36 cellular contexts compared by ENCODE assay signal in the genomic region with DNA sequence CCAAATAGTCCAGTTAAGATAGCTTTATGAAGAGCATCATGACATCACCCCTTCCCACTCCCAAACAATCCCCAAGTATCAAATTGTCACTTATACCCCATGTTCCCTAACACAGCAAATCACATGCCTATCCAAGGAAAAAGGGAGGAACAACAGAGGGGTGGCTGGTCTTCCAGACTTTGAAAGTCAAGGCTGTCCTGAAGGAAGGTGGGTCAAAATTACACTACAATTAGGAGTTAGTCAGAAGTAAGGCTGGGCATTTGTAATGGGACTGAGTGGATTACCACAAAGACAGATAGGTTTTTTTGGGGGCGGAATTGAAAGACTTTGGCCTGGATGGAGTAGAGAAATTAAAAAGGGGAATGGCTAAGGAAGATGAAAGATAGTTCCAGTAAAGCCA. TPM values are rescaled to one million over a fixed set of nuclear protein-coding genes. Genes with fewer than 3 reads are reported as not detected.
"Had no signal": no experiment of that assay in that cellular context is flagged by ENCODE, and none has a peak within 500 bp of the region (broad histone marks: within the 10 kb centered on the region; RNA-seq: fewer than 3 reads in every experiment).

No MANE protein-coding gene starts in this region.

- H3K4me2 ChIP-seq: smooth muscle cell had no signal

- H2AFZ ChIP-seq: parathyroid adenoma had no signal

- H3K4me1 ChIP-seq: parathyroid adenoma, psoas muscle, spleen, stomach, thyroid gland, tibial nerve, upper lobe of left lung, vagina had no signal

- ATAC-seq: naive thymus-derived CD4-positive, alpha-beta T cell; natural killer cell; psoas muscle; right cardiac atrium; sciatic nerve; stimulated activated naive B cell treated with anti-CD40 and anti-IgM and Interleukin-4, amounts not matched to agents 10 μg/mL and 1 μg/mL and 100 μg/mL, for 72 hours had no signal

- H3K9me3 Mint-ChIP-seq: naive thymus-derived CD4-positive, alpha-beta T cell; natural killer cell; nephron; neural crest cell; stimulated activated naive B cell treated with anti-CD40 and anti-IgM and Interleukin-4, amounts not matched to agents 10 μg/mL and 1 μg/mL and 100 μg/mL, for 72 hours; stimulated activated naive CD8-positive, alpha-beta T cell treated with anti-CD3 and anti-CD28 coated beads, Interleukin-15, Interleukin-2, amounts not matched to agents 100 ng/mL and 50 ng/mL, for 24 hours had no signal

- H3K36me3 ChIP-seq: neutrophil, spleen, stomach, thoracic aorta, thyroid gland, tibial nerve, upper lobe of left lung, vagina had no signal

- H3K27ac Mint-ChIP-seq: naive thymus-derived CD4-positive, alpha-beta T cell; natural killer cell; nephron; progenitor cell of endocrine pancreas; stimulated activated naive CD8-positive, alpha-beta T cell treated with anti-CD3 and anti-CD28 coated beads, Interleukin-15, Interleukin-2, amounts not matched to agents 100 ng/mL and 50 ng/mL, for 24 hours had no signal

- H3K36me3 Mint-ChIP-seq: naive thymus-derived CD4-positive, alpha-beta T cell; natural killer cell; stimulated activated naive B cell treated with anti-CD40 and anti-IgM and Interleukin-4, amounts not matched to agents 10 μg/mL and 1 μg/mL and 100 μg/mL, for 72 hours had no signal

- H3K27me3 ChIP-seq: neutrophil, spleen, thyroid gland, tibial nerve, upper lobe of left lung, vagina had no signal

- FAIRE-seq: urothelium cell line had no signal

- H3K9ac ChIP-seq: parathyroid adenoma had no signal

- H3K9me3 ChIP-seq: neutrophil, psoas muscle, spleen, stomach, thoracic aorta, thyroid gland, tibial nerve, upper lobe of left lung, vagina had no signal

- H3K4me3 Mint-ChIP-seq: naive thymus-derived CD4-positive, alpha-beta T cell; natural killer cell; nephron; stimulated activated naive CD8-positive, alpha-beta T cell treated with anti-CD3 and anti-CD28 coated beads, Interleukin-15, Interleukin-2, amounts not matched to agents 100 ng/mL and 50 ng/mL, for 24 hours had no signal

- H3K4me3 ChIP-seq: psoas muscle, skin epidermis, smooth muscle cell, spleen, stomach, thoracic aorta, thyroid gland, tibial nerve, upper lobe of left lung, vagina had no signal

- H3K27ac ChIP-seq: neutrophil, parathyroid adenoma, psoas muscle, skin epidermis, spleen, stomach, thoracic aorta, thyroid gland, tibial nerve, upper lobe of left lung, vagina had no signal

- H3K79me2 ChIP-seq: parathyroid adenoma had no signal

- DNase-seq: naive thymus-derived CD4-positive, alpha-beta T cell; natural killer cell; nucleus accumbens; posterior cingulate gyrus; psoas muscle; right cardiac atrium; spleen; stimulated activated CD4-positive, alpha-beta T cell treated with anti-CD3 and anti-CD28 coated beads, Interleukin-12 subunit alpha, Interleukin-12 subunit beta, amount 100 ng/mL, for 4 hours; stimulated activated CD4-positive, alpha-beta T cell treated with anti-CD3 and anti-CD28 coated beads, Interleukin-1b, Interleukin-23, amount 100 ng/mL, for 48 hours; stimulated activated CD4-positive, alpha-beta T cell treated with anti-CD3 and anti-CD28 coated beads, Interleukin-4, amount 100 ng/mL, for 1 hour; stimulated activated CD4-positive, alpha-beta T cell treated with anti-CD3 and anti-CD28 coated beads, Interleukin-4, amount 100 ng/mL, for 4 hours; stimulated activated CD8-positive, alpha-beta memory T cell treated with anti-CD3 and anti-CD28 coated beads, Interleukin-4, amount 100 ng/mL, for 48 hours; stimulated activated naive B cell treated with anti-CD40 and anti-IgM and Interleukin-4, amounts not matched to agents 10 μg/mL and 1 μg/mL and 100 μg/mL, for 72 hours; stimulated activated naive CD4-positive, alpha-beta T cell treated with Interleukin-2 at 50 U/mL for 16 hours; stomach; thyroid gland; upper lobe of left lung had no signal

- H3K4me1 Mint-ChIP-seq: naive thymus-derived CD4-positive, alpha-beta T cell; natural killer cell; nephron had no signal

RNA-seq across cellular contexts. Expression of a gene that starts 5.9 kb away (rescaled TPM):
- total RNA-seq: naive thymus-derived CD4-positive, alpha-beta T cell; natural killer cell; omental fat pad; osteocyte; progenitor cell of endocrine pancreas; psoas muscle; right cardiac atrium; smooth muscle cell; stomach; subcutaneous adipose tissue; temporal lobe; thoracic aorta; tibial nerve; ureter; vagina had no signal
- polyA plus RNA-seq: naive thymus-derived CD4-positive, alpha-beta T cell; smooth muscle cell; stomach had no signal

RNA-seq across cellular contexts. Expression of a gene that starts 33.1 kb away (rescaled TPM):
- total RNA-seq: naive thymus-derived CD4-positive, alpha-beta T cell; natural killer cell; neural crest cell; omental fat pad; osteocyte; progenitor cell of endocrine pancreas; psoas muscle; renal cortical epithelial cell; right cardiac atrium; sciatic nerve; smooth muscle cell; stomach; subcutaneous adipose tissue; temporal lobe; thoracic aorta; thyroid gland; upper lobe of left lung; ureter; vagina had no signal
- polyA plus RNA-seq: naive thymus-derived CD4-positive, alpha-beta T cell; psoas muscle; right cardiac atrium; spleen; stomach had no signal

RNA-seq across cellular contexts. Expression of a gene that starts 44.6 kb away (rescaled TPM):
- total RNA-seq: thoracic aorta had no signal
